ENCODE assay signal across 8 cellular contexts in the genomic region with DNA sequence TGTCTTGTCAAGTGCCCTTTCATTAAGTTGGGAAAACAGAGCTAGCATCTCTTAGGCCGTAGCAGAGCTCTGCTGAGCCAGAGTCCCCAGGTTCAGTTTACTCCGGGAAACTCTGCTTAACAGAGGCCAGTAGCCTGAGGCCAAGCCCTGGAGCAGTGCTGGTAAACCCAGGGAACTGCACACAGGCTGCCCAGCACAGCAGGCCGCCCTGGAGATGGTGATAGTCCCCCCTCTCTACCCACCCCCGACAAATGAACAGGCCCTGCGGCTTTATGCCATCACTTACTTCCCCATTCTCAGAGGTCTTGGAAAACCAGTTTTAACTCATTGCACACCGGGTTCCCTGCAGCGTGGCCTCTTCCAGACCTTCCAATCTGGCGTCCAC. TPM values are rescaled to one million over a fixed set of nuclear protein-coding genes. Genes with fewer than 3 reads are reported as not detected.
DNase-seq lines count a peak whose midpoint lies in the region; ATAC-seq and TF ChIP-seq lines count a peak whose summit lies in the region.

No MANE protein-coding gene starts in this region.

- peak overlapping the region; percentile 9 to 50 for H3K27ac ChIP-seq in left lung
- H3K27ac ChIP-seq in transverse colon, result peak overlapping the region; percentile 84 to 92 (median 88)

- H3K4me1 ChIP-seq in left lung (peaks cover 26 to 54% of the 10 kb centered on the region in 2 donors), transverse colon (peaks cover 18 to 89% (median 71%) of the 10 kb centered on the region in 4 donors)

- DNase-seq in Ammon's horn (ENCODE audit: low spot score) (peak; percentile 49), HFFc6 (no peak), left lung (peak in 1 of 2 donors; percentile 55), transverse colon (peak; percentile 51), NCI-H446 (lab: John Stamatoyannopoulos, UW) (no peak)
- DNase-seq in activated CD8-positive, alpha-beta T cell treated with anti-CD3 and anti-CD28 coated beads, Interleukin-2, amount 10 ng/mL, durations not matched to agents 7 days and 5 days, result no peak

- POLR2A ChIA-PET in activated CD8-positive, alpha-beta T cell treated with anti-CD3 and anti-CD28 coated beads, Interleukin-2, amount 10 ng/mL, durations not matched to agents 7 days and 5 days (lab: Charles Lee), result no interaction called here

- TF ChIP-seq EP300 in transverse colon (IDR thresholded peaks at IDR 0.05; ENCODE audit: low read depth), result no peak

- H3K9me3 ChIP-seq in left lung (no peaks in the 10 kb centered on the region), transverse colon (no peaks in the 10 kb centered on the region)

- H3K4me3 ChIP-seq in left lung (peak overlapping the region; percentile 27 to 58), transverse colon (peak overlapping the region; percentile 18 to 83 (median 58))

- H3K9me3 Mint-ChIP-seq in HFFc6, result no peaks in the 10 kb centered on the region
- H3K9me3 Mint-ChIP-seq in activated CD8-positive, alpha-beta T cell treated with anti-CD3 and anti-CD28 coated beads, Interleukin-2, amount 10 ng/mL, durations not matched to agents 7 days and 5 days (ENCODE audit: insufficient read depth), result no peaks in the 10 kb centered on the region

- H3K36me3 ChIP-seq in left lung (no peaks in the 10 kb centered on the region), transverse colon (no peaks in the 10 kb centered on the region)

- CTCF ChIA-PET in activated CD8-positive, alpha-beta T cell treated with anti-CD3 and anti-CD28 coated beads, Interleukin-2, amount 10 ng/mL, durations not matched to agents 7 days and 5 days (lab: Charles Lee), result interaction anchor here (0.6 to 6.2 kb wide), 9 partner anchors 11 to 186 kb away, joined by 3 to 112 read pairs (median 5); partner anchors contain the start of genes ANKRD39 and CNNM3

- peaks cover 46% of the 10 kb centered on the region for H3K4me1 Mint-ChIP-seq in HFFc6 (ENCODE audit: low read depth)
- H3K4me1 Mint-ChIP-seq in activated CD8-positive, alpha-beta T cell treated with anti-CD3 and anti-CD28 coated beads, Interleukin-2, amount 10 ng/mL, durations not matched to agents 7 days and 5 days (ENCODE audit: low read depth), result peaks cover 51% of the 10 kb centered on the region

- no peak for ATAC-seq in activated CD8-positive, alpha-beta T cell treated with anti-CD3 and anti-CD28 coated beads, Interleukin-2, amount 10 ng/mL, durations not matched to agents 7 days and 5 days
- ATAC-seq in left lung (peak; percentile 26), GM21515 (IDR thresholded peaks at IDR 0.05; ENCODE audit: unreplicated experiment) (no peak), HG03432 (IDR thresholded peaks at IDR 0.05; ENCODE audit: unreplicated experiment) (no peak)

- TF ChIP-seq CTCF in HFFc6 (IDR thresholded peaks at IDR 0.05) (no peak), left lung (IDR thresholded peaks at IDR 0.05) (no peak), transverse colon (IDR thresholded peaks at IDR 0.05) (no peak)

- no peak for TF ChIP-seq POLR2A in transverse colon (IDR thresholded peaks at IDR 0.05)

- H3K36me3 Mint-ChIP-seq in HFFc6 (ENCODE audit: low read depth), result no peaks in the 10 kb centered on the region
- H3K36me3 Mint-ChIP-seq in activated CD8-positive, alpha-beta T cell treated with anti-CD3 and anti-CD28 coated beads, Interleukin-2, amount 10 ng/mL, durations not matched to agents 7 days and 5 days (ENCODE audit: low read depth), result no peaks in the 10 kb centered on the region

- no peaks in the 10 kb centered on the region for H3K27me3 ChIP-seq in left lung
- no peaks in the 10 kb centered on the region for H3K27me3 ChIP-seq in transverse colon

- WGBS in transverse colon (ENCODE audit: low coverage in 1 of 2), 2 donors, result 27 to 40% methylated on average over 3 to 7 of the region's 8 CpGs

- intact Hi-C loops in left lung (cut with DNase I) (no loop called here), transverse colon (cut with DNase I; ENCODE audit: low total_unique reads) (loop anchor here (10.0 kb wide), 2 partner anchors 51 to 129 kb away; partner anchors contain the start of genes CNNM3 and KANSL3)

- in situ Hi-C loops in transverse colon (cut with MboI; ENCODE audit: low pct_ligation_motif_present in 1 of 4, low pct_unique_long_range_greater_than_20kb in 1 of 4, low sequenced_read_pairs in 3 of 4), result no loop called here

- no peaks in the 10 kb centered on the region for H3K27me3 Mint-ChIP-seq in HFFc6 (ENCODE audit: insufficient read depth)
- H3K27me3 Mint-ChIP-seq in activated CD8-positive, alpha-beta T cell treated with anti-CD3 and anti-CD28 coated beads, Interleukin-2, amount 10 ng/mL, durations not matched to agents 7 days and 5 days (ENCODE audit: low read depth), result no peaks in the 10 kb centered on the region

- peak overlapping the region; percentile 49; the same call in 1 of the 2 replicates for H3K27ac Mint-ChIP-seq in HFFc6
- no peak overlapping the region for H3K27ac Mint-ChIP-seq in activated CD8-positive, alpha-beta T cell treated with anti-CD3 and anti-CD28 coated beads, Interleukin-2, amount 10 ng/mL, durations not matched to agents 7 days and 5 days

- H3K4me3 Mint-ChIP-seq in HFFc6, result peak overlapping the region; percentile 63
- peak overlapping the region; percentile 73 for H3K4me3 Mint-ChIP-seq in activated CD8-positive, alpha-beta T cell treated with anti-CD3 and anti-CD28 coated beads, Interleukin-2, amount 10 ng/mL, durations not matched to agents 7 days and 5 days

RNA-seq across cellular contexts. Expression of gene CNNM4, which starts 3.5 kb away (rescaled TPM):
- 1 to 10 TPM; 4.4 to 5.4 (median 5.1) TPM for total RNA-seq in HFFc6 (2021; fragmentation: NEBNext Ultra II Directional; extraction: Animal tissue kit (Norgen Biotek cat#: 25700))
- 1 to 10 TPM; 7.1 TPM for total RNA-seq in activated CD8-positive, alpha-beta T cell treated with anti-CD3 and anti-CD28 coated beads, Interleukin-2, amount 10 ng/mL, durations not matched to agents 7 days and 5 days
- 10 to 100 TPM; 14.4 to 22.8 TPM for total RNA-seq in left lung
- 100 to 1,000 TPM in 1 of 4 donors, 10 to 100 TPM in 3; 66.5 to 134 (median 85.7) TPM for total RNA-seq in transverse colon

RNA-seq across cellular contexts. Expression of gene LMAN2L, which starts 24.4 kb away (rescaled TPM):
- 10 to 100 TPM; 24.3 to 27.7 (median 26.4) TPM for total RNA-seq in HFFc6 (2021; fragmentation: NEBNext Ultra II Directional; extraction: Animal tissue kit (Norgen Biotek cat#: 25700))
- total RNA-seq in activated CD8-positive, alpha-beta T cell treated with anti-CD3 and anti-CD28 coated beads, Interleukin-2, amount 10 ng/mL, durations not matched to agents 7 days and 5 days, result 1 to 10 TPM; 7.4 to 7.9 TPM
- total RNA-seq in left lung (10 to 100 TPM; 18.4 to 23.2 TPM), transverse colon (10 to 100 TPM; 16.7 to 27.3 (median 19.0) TPM)

RNA-seq across cellular contexts. Expression of gene CNNM3, which starts 51.8 kb away (rescaled TPM):
- total RNA-seq in HFFc6 (2021; fragmentation: NEBNext Ultra II Directional; extraction: Animal tissue kit (Norgen Biotek cat#: 25700)), result 1 to 10 TPM; 6.3 to 10.0 (median 8.5) TPM
- 10 to 100 TPM; 28.1 to 29.9 TPM for total RNA-seq in activated CD8-positive, alpha-beta T cell treated with anti-CD3 and anti-CD28 coated beads, Interleukin-2, amount 10 ng/mL, durations not matched to agents 7 days and 5 days
- total RNA-seq in left lung (10 to 100 TPM; 24.8 to 29.0 TPM), transverse colon (10 to 100 TPM; 14.2 to 54.3 (median 22.3) TPM)

Comparison
In these comparisons a context has a peak if more than half of its experiments do, and no peak if none do; other contexts are left out.
1. DNase-seq: peak in Ammon's horn (single experiment) and transverse colon (single experiment); none in HFFc6 (single experiment), activated CD8-positive, alpha-beta T cell treated with anti-CD3 and anti-CD28 coated beads, Interleukin-2, amount 10 ng/mL, durations not matched to agents 7 days and 5 days (single experiment) and NCI-H446 (0 of 2).